Comparison of ENCODE assay signal across 1 cellular context in genomic region chr14:49991491-49991890, GRCh38.
TF ChIP-seq lines count a peak whose summit lies in the region.

No MANE protein-coding gene starts in this region.

TF ChIP-seq in IMR-90, 13 proteins besides CTCF, POLR2A, EP300 and RAD21:
- TF ChIP-seq FOS (IDR thresholded peaks at IDR 0.05; ENCODE audit: low read depth, low read length) (no peak), CEBPB (IDR thresholded peaks at IDR 0.05; ENCODE audit: low read depth, low read length) (no peak), RCOR1 (IDR thresholded peaks at IDR 0.05; ENCODE audit: insufficient replicate concordance, low read length) (no peak), RFX5 (IDR thresholded peaks at IDR 0.05; ENCODE audit: low read depth, low read length) (no peak), USF2 (IDR thresholded peaks at IDR 0.05; ENCODE audit: low read depth, low read length) (no peak), CHD1 (IDR thresholded peaks at IDR 0.05; ENCODE audit: low read depth, low read length) (no peak), MAZ (IDR thresholded peaks at IDR 0.05; ENCODE audit: borderline replicate concordance, low read depth, low read length) (no peak), NFE2L2 (IDR thresholded peaks at IDR 0.05; ENCODE audit: low read depth, low read length) (no peak)
